7 cellular contexts compared by ENCODE assay signal in genomic region chrY:22980151-22980550, GRCh38. TPM values are rescaled to one million over a fixed set of nuclear protein-coding genes. Genes with fewer than 3 reads are reported as not detected.
"Had no signal": no experiment of that assay in that cellular context is flagged by ENCODE, and none has a peak within 500 bp of the region (broad histone marks: within the 10 kb centered on the region; RNA-seq: fewer than 3 reads in every experiment).

No MANE protein-coding gene starts in this region.

RNA-seq across cellular contexts. Expression of gene BPY2, which starts 3.9 kb away (rescaled TPM):
- total RNA-seq: GM23248, GM23338, H1, H4, H7, H9, HFFc6 had no signal
